In the genomic region with DNA sequence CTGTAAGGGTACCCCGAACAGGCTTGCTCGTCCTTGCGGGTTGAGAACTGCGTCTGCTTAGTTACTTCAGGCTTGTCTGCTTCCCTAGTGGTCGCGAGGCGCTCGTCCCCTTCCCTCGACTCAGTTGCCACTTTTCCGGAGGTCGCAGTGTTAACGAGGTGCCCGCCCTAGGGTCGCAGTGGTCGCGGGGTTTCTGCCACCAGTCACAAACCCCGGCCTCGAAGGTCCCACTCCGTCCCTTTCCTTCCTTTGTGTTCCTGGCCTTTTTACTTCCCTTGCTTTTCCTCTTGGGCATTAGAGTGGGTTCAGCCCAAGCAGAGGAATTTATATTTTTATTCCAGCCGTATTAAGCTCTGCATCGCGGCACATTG, we compare ENCODE assay signal across 1 cellular context.
A peak's percentile ranks its signal among the peaks of the same experiment; 100 is the strongest.
TF ChIP-seq lines count a peak whose summit lies in the region.

No MANE protein-coding gene starts in this region.

TF ChIP-seq in HepG2, 621 proteins besides CTCF, POLR2A, EP300 and RAD21 (continued from another document and continues in another):
- TF ChIP-seq, protein P1, sequence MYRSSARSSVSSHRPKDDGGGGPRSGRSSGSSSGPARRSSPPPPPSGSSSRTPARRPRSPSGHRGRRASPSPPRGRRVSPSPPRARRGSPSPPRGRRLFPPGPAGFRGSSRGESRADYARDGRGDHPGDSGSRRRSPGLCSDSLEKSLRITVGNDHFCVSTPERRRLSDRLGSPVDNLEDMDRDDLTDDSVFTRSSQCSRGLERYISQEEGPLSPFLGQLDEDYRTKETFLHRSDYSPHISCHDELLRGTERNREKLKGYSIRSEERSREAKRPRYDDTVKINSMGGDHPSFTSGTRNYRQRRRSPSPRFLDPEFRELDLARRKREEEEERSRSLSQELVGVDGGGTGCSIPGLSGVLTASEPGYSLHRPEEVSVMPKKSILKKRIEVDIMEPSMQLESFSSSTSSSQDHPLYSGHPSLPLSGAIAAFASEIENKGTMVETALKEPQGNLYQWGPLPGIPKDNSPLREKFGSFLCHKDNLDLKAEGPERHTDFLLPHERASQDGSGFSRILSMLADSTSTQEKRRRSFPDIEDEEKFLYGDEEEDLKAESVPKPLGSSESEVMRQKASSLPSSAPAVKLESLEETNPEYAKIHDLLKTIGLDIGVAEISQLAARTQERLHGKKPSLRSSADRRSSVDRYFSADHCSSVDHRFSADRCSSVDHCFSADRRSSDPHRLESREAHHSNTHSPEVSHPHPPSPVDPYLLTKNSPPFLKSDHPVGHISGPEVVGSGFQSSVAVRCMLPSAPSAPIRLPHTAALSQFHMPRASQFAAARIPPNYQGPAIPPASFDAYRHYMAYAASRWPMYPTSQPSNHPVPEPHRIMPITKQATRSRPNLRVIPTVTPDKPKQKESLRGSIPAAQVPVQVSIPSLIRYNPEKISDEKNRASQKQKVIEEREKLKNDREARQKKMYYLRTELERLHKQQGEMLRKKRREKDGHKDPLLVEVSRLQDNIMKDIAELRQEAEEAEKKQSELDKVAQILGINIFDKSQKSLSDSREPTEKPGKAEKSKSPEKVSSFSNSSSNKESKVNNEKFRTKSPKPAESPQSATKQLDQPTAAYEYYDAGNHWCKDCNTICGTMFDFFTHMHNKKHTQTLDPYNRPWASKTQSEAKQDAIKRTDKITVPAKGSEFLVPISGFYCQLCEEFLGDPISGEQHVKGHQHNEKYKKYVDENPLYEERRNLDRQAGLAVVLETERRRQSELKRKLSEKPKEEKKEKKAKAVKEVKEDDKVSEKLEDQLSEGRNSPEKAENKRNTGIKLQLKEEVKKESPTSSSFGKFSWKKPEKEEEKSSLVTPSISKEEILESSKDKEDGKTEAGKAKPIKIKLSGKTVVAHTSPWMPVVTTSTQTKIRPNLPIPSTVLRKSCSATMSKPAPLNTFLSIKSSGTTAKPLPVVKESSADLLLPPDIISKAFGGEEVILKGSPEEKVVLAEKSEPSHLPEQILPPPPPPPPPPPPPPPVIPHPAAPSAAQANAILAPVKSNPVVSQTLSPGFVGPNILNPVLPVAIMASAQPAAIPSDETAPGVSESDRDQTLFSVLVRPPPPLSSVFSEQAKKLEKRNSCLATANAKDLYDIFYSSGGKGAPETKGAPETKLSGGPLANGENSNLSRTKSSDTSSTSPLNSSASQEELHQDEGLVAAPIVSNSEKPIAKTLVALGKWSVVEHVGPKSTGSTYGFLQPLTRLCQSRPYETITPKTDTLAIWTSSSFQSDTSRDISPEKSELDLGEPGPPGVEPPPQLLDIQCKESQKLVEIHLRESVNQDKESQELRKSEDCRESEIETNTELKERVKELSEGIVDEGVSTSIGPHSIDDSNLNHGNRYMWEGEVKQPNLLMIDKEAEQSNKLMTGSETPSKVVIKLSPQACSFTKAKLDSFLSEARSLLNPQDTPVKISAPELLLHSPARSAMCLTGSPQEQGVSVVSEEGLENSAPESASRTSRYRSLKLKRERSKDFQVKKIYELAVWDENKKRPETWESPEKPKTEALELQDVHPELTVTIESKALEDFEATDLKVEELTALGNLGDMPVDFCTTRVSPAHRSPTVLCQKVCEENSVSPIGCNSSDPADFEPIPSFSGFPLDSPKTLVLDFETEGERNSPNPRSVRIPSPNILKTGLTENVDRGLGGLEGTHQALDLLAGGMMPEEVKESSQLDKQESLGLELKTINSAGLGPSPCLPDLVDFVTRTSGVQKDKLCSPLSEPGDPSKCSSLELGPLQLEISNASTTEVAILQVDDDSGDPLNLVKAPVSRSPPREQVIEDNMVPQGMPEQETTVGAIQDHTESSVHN (CRISPR knock-in tag; IDR thresholded peaks at IDR 0.05) = no peak
- TF ChIP-seq ZNF253 (CRISPR knock-in tag; IDR thresholded peaks at IDR 0.05; ENCODE audit: borderline replicate concordance) (no peak), ZNF547 (CRISPR knock-in tag; IDR thresholded peaks at IDR 0.05) (no peak), ZFP62 (CRISPR knock-in tag; IDR thresholded peaks at IDR 0.05) (no peak), ZNF451 (CRISPR knock-in tag; IDR thresholded peaks at IDR 0.05) (no peak), ZNF460 (CRISPR knock-in tag; IDR thresholded peaks at IDR 0.05; ENCODE audit: borderline replicate concordance) (no peak), WIZ (CRISPR knock-in tag; IDR thresholded peaks at IDR 0.05) (no peak), ZMAT3 (CRISPR knock-in tag; conservative IDR thresholded peaks at IDR 0.05) (no peak), SNAPC2 (CRISPR knock-in tag; IDR thresholded peaks at IDR 0.05) (no peak), ZSCAN9 (CRISPR knock-in tag; IDR thresholded peaks at IDR 0.05; ENCODE audit: borderline replicate concordance) (no peak), ZNF891 (CRISPR knock-in tag; IDR thresholded peaks at IDR 0.05) (no peak), CBX2 (IDR thresholded peaks at IDR 0.05; ENCODE audit: low read depth, low read length) (no peak), CBX2 (CRISPR knock-in tag; IDR thresholded peaks at IDR 0.05; ENCODE audit: low read depth) (no peak), SALL2 (CRISPR knock-in tag; IDR thresholded peaks at IDR 0.05) (no peak), ZNF337 (CRISPR knock-in tag; IDR thresholded peaks at IDR 0.05; ENCODE audit: borderline replicate concordance, low read depth) (peak; percentile 13; the same call in 1 of the 2 replicates), TBX2 (CRISPR knock-in tag; IDR thresholded peaks at IDR 0.05; ENCODE audit: borderline replicate concordance) (no peak), SPEN (CRISPR knock-in tag; IDR thresholded peaks at IDR 0.05; ENCODE audit: low read depth) (no peak), SRF (IDR thresholded peaks at IDR 0.05; ENCODE audit: low read depth, low read length) (no peak), KLF11 (CRISPR knock-in tag; IDR thresholded peaks at IDR 0.05) (no peak), ZNF446 (CRISPR knock-in tag; IDR thresholded peaks at IDR 0.05) (0 out of 2 replicates have a peak, but pooled peaks have one; percentile 3), RAD51 (IDR thresholded peaks at IDR 0.05; ENCODE audit: borderline replicate concordance) (no peak), HNRNPL (IDR thresholded peaks at IDR 0.05; ENCODE audit: low read depth, low read length) (no peak), CREM (IDR thresholded peaks at IDR 0.05) (no peak), CREM (CRISPR knock-in tag; IDR thresholded peaks at IDR 0.05) (no peak), ZNF510 (CRISPR knock-in tag; IDR thresholded peaks at IDR 0.05; ENCODE audit: low read depth) (no peak), SP4 (CRISPR knock-in tag; IDR thresholded peaks at IDR 0.05) (no peak), BHLHE40 (IDR thresholded peaks at IDR 0.05; ENCODE audit: low read length) (no peak), PHF21A (CRISPR knock-in tag; IDR thresholded peaks at IDR 0.05) (no peak), KDM5B (CRISPR knock-in tag; IDR thresholded peaks at IDR 0.05; ENCODE audit: borderline replicate concordance) (no peak; the same call in 1 of the 2 replicates), MTF2 (CRISPR knock-in tag; IDR thresholded peaks at IDR 0.05; ENCODE audit: borderline replicate concordance) (peak; percentile 31; the same call in 1 of the 2 replicates)
- TF ChIP-seq, protein P2, sequence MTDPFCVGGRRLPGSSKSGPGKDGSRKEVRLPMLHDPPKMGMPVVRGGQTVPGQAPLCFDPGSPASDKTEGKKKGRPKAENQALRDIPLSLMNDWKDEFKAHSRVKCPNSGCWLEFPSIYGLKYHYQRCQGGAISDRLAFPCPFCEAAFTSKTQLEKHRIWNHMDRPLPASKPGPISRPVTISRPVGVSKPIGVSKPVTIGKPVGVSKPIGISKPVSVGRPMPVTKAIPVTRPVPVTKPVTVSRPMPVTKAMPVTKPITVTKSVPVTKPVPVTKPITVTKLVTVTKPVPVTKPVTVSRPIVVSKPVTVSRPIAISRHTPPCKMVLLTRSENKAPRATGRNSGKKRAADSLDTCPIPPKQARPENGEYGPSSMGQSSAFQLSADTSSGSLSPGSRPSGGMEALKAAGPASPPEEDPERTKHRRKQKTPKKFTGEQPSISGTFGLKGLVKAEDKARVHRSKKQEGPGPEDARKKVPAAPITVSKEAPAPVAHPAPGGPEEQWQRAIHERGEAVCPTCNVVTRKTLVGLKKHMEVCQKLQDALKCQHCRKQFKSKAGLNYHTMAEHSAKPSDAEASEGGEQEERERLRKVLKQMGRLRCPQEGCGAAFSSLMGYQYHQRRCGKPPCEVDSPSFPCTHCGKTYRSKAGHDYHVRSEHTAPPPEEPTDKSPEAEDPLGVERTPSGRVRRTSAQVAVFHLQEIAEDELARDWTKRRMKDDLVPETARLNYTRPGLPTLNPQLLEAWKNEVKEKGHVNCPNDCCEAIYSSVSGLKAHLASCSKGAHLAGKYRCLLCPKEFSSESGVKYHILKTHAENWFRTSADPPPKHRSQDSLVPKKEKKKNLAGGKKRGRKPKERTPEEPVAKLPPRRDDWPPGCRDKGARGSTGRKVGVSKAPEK (CRISPR knock-in tag; IDR thresholded peaks at IDR 0.05; ENCODE audit: borderline replicate concordance) = no peak; the same call in 1 of the 2 replicates
- TF ChIP-seq, protein P3, sequence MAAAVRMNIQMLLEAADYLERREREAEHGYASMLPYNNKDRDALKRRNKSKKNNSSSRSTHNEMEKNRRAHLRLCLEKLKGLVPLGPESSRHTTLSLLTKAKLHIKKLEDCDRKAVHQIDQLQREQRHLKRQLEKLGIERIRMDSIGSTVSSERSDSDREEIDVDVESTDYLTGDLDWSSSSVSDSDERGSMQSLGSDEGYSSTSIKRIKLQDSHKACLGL (CRISPR knock-in tag; IDR thresholded peaks at IDR 0.05) = no peak
- TF ChIP-seq, protein P4, sequence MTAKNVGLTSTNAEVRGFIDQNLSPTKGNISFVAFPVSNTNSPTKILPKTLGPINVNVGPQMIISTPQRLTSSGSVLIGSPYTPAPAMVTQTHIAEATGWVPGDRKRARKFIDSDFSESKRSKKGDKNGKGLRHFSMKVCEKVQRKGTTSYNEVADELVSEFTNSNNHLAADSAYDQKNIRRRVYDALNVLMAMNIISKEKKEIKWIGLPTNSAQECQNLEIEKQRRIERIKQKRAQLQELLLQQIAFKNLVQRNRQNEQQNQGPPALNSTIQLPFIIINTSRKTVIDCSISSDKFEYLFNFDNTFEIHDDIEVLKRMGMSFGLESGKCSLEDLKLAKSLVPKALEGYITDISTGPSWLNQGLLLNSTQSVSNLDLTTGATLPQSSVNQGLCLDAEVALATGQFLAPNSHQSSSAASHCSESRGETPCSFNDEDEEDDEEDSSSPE (CRISPR knock-in tag; IDR thresholded peaks at IDR 0.05) = no peak
- TF ChIP-seq, protein P5, sequence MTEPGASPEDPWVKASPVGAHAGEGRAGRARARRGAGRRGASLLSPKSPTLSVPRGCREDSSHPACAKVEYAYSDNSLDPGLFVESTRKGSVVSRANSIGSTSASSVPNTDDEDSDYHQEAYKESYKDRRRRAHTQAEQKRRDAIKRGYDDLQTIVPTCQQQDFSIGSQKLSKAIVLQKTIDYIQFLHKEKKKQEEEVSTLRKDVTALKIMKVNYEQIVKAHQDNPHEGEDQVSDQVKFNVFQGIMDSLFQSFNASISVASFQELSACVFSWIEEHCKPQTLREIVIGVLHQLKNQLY (CRISPR knock-in tag; IDR thresholded peaks at IDR 0.05) = no peak
- TF ChIP-seq, protein P6, sequence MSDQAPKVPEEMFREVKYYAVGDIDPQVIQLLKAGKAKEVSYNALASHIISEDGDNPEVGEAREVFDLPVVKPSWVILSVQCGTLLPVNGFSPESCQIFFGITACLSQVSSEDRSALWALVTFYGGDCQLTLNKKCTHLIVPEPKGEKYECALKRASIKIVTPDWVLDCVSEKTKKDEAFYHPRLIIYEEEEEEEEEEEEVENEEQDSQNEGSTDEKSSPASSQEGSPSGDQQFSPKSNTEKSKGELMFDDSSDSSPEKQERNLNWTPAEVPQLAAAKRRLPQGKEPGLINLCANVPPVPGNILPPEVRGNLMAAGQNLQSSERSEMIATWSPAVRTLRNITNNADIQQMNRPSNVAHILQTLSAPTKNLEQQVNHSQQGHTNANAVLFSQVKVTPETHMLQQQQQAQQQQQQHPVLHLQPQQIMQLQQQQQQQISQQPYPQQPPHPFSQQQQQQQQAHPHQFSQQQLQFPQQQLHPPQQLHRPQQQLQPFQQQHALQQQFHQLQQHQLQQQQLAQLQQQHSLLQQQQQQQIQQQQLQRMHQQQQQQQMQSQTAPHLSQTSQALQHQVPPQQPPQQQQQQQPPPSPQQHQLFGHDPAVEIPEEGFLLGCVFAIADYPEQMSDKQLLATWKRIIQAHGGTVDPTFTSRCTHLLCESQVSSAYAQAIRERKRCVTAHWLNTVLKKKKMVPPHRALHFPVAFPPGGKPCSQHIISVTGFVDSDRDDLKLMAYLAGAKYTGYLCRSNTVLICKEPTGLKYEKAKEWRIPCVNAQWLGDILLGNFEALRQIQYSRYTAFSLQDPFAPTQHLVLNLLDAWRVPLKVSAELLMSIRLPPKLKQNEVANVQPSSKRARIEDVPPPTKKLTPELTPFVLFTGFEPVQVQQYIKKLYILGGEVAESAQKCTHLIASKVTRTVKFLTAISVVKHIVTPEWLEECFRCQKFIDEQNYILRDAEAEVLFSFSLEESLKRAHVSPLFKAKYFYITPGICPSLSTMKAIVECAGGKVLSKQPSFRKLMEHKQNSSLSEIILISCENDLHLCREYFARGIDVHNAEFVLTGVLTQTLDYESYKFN (CRISPR knock-in tag; conservative IDR thresholded peaks at IDR 0.05) = no peak
- TF ChIP-seq, protein P7, sequence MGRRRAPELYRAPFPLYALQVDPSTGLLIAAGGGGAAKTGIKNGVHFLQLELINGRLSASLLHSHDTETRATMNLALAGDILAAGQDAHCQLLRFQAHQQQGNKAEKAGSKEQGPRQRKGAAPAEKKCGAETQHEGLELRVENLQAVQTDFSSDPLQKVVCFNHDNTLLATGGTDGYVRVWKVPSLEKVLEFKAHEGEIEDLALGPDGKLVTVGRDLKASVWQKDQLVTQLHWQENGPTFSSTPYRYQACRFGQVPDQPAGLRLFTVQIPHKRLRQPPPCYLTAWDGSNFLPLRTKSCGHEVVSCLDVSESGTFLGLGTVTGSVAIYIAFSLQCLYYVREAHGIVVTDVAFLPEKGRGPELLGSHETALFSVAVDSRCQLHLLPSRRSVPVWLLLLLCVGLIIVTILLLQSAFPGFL (CRISPR knock-in tag; IDR thresholded peaks at IDR 0.05) = no peak
- TF ChIP-seq, protein P8, sequence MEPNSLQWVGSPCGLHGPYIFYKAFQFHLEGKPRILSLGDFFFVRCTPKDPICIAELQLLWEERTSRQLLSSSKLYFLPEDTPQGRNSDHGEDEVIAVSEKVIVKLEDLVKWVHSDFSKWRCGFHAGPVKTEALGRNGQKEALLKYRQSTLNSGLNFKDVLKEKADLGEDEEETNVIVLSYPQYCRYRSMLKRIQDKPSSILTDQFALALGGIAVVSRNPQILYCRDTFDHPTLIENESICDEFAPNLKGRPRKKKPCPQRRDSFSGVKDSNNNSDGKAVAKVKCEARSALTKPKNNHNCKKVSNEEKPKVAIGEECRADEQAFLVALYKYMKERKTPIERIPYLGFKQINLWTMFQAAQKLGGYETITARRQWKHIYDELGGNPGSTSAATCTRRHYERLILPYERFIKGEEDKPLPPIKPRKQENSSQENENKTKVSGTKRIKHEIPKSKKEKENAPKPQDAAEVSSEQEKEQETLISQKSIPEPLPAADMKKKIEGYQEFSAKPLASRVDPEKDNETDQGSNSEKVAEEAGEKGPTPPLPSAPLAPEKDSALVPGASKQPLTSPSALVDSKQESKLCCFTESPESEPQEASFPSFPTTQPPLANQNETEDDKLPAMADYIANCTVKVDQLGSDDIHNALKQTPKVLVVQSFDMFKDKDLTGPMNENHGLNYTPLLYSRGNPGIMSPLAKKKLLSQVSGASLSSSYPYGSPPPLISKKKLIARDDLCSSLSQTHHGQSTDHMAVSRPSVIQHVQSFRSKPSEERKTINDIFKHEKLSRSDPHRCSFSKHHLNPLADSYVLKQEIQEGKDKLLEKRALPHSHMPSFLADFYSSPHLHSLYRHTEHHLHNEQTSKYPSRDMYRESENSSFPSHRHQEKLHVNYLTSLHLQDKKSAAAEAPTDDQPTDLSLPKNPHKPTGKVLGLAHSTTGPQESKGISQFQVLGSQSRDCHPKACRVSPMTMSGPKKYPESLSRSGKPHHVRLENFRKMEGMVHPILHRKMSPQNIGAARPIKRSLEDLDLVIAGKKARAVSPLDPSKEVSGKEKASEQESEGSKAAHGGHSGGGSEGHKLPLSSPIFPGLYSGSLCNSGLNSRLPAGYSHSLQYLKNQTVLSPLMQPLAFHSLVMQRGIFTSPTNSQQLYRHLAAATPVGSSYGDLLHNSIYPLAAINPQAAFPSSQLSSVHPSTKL (CRISPR knock-in tag; IDR thresholded peaks at IDR 0.05) = no peak
